In the genomic region with DNA sequence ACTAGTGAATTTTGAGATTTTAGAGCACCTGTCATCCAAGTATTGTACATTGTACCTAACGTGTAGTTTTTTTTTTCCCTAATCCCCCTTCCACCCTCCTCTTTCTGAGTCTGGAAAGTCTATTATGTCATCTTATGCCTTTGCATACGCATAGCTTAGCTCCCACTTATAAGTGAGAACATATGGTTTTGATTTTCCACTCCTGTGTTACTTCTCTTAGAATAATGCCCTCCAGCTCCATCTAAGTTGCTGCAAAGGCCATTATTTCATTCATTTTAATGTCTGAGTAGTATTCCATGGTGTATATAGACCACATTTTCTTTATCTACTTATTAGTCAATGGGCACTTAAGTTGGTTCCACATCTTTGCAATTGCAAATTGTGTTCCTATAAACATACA, we compare ENCODE assay signal across 34 cellular contexts.
"Had no signal": no experiment of that assay in that cellular context is flagged by ENCODE, and none has a peak within 500 bp of the region (broad histone marks: within the 10 kb centered on the region; RNA-seq: fewer than 3 reads in every experiment).

No MANE protein-coding gene starts in this region.

- H3K27ac Mint-ChIP-seq: activated CD4-positive, alpha-beta memory T cell treated with anti-CD3 and anti-CD28 coated beads for 36 hours; activated CD4-positive, alpha-beta T cell treated with anti-CD3 and anti-CD28 coated beads for 36 hours; activated CD4-positive, alpha-beta T cell treated with anti-CD3 and anti-CD28 coated beads, Interleukin-2, amount 10 ng/mL, durations not matched to agents 24 days and 14 days; activated CD8-positive, alpha-beta memory T cell treated with anti-CD3 and anti-CD28 coated beads, Interleukin-2, amount 10 ng/mL, durations not matched to agents 7 days and 5 days; activated CD8-positive, alpha-beta T cell treated with anti-CD3 and anti-CD28 coated beads, Interleukin-2, amount 10 ng/mL, durations not matched to agents 7 days and 5 days; activated naive CD4-positive, alpha-beta T cell treated with anti-CD3 and anti-CD28 coated beads for 36 hours; activated naive CD4-positive, alpha-beta T cell treated with anti-CD3 and anti-CD28 coated beads, Interleukin-2, amount 50 U/mL, for 24 hours; activated naive CD8-positive, alpha-beta T cell treated with anti-CD3 and anti-CD28 coated beads for 36 hours; activated naive CD8-positive, alpha-beta T cell treated with anti-CD3 and anti-CD28 coated beads, Interleukin-2, amount 50 U/mL, for 24 hours; activated T-helper 1 cell treated with anti-CD3 and anti-CD28 coated beads, Interleukin-12 subunit alpha, Interleukin-12 subunit beta, Interleukin-2, Interleukin-4 antibody, amounts not matched to agents 30 ng/mL and 10 ng/mL and 1 ng/mL, durations not matched to agents 14 hours and 24 hours and 36 hours; activated T-helper 2 cell treated with anti-CD3 and anti-CD28 coated beads, Interferon-gamma antibody, Interleukin-2, Interleukin-4, amounts not matched to agents 10 μg/mL and 5 μg/mL and 100 μg/mL, durations not matched to agents 14 hours and 24 hours and 36 hours; dendritic cell treated with granulocyte-macrophage colony-stimulating factor and Interleukin-4, amounts not matched to agents 40 ng/mL and 50 ng/mL, for 4 days; endodermal cell had no signal

- H3K36me3 Mint-ChIP-seq: activated CD4-positive, alpha-beta memory T cell treated with anti-CD3 and anti-CD28 coated beads for 36 hours; activated CD8-positive, alpha-beta memory T cell treated with anti-CD3 and anti-CD28 coated beads, Interleukin-2, amount 10 ng/mL, durations not matched to agents 7 days and 5 days; activated naive CD4-positive, alpha-beta T cell treated with anti-CD3 and anti-CD28 coated beads, Interleukin-2, amount 50 U/mL, for 24 hours had no signal

- ATAC-seq: activated CD4-positive, alpha-beta T cell treated with anti-CD3 and anti-CD28 coated beads for 36 hours; activated CD8-positive, alpha-beta memory T cell treated with anti-CD3 and anti-CD28 coated beads, Interleukin-2, amount 10 ng/mL, durations not matched to agents 7 days and 5 days; activated CD8-positive, alpha-beta T cell treated with anti-CD3 and anti-CD28 coated beads, Interleukin-2, amount 10 ng/mL, durations not matched to agents 7 days and 5 days; activated naive CD8-positive, alpha-beta T cell treated with anti-CD3 and anti-CD28 coated beads, Interleukin-2, amount 50 U/mL, for 24 hours; body of pancreas; esophagus mucosa; gastroesophageal sphincter; heart right ventricle had no signal

- H3K4me3 ChIP-seq: adrenal gland, body of pancreas, coronary artery, dorsolateral prefrontal cortex, gastroesophageal sphincter, heart right ventricle, hepatocyte had no signal

- H3K4me3 Mint-ChIP-seq: activated CD4-positive, alpha-beta memory T cell treated with anti-CD3 and anti-CD28 coated beads for 36 hours; activated CD4-positive, alpha-beta T cell treated with anti-CD3 and anti-CD28 coated beads for 36 hours; activated CD4-positive, alpha-beta T cell treated with anti-CD3 and anti-CD28 coated beads, Interleukin-2, amount 10 ng/mL, durations not matched to agents 24 days and 14 days; activated CD8-positive, alpha-beta memory T cell treated with anti-CD3 and anti-CD28 coated beads, Interleukin-2, amount 10 ng/mL, durations not matched to agents 7 days and 5 days; activated CD8-positive, alpha-beta T cell treated with anti-CD3 and anti-CD28 coated beads, Interleukin-2, amount 10 ng/mL, durations not matched to agents 7 days and 5 days; activated naive CD4-positive, alpha-beta T cell treated with anti-CD3 and anti-CD28 coated beads for 36 hours; activated naive CD4-positive, alpha-beta T cell treated with anti-CD3 and anti-CD28 coated beads, Interleukin-2, amount 50 U/mL, for 24 hours; activated naive CD8-positive, alpha-beta T cell treated with anti-CD3 and anti-CD28 coated beads for 36 hours; activated naive CD8-positive, alpha-beta T cell treated with anti-CD3 and anti-CD28 coated beads, Interleukin-2, amount 50 U/mL, for 24 hours; activated T-helper 1 cell treated with anti-CD3 and anti-CD28 coated beads, Interleukin-12 subunit alpha, Interleukin-12 subunit beta, Interleukin-2, Interleukin-4 antibody, amounts not matched to agents 30 ng/mL and 10 ng/mL and 1 ng/mL, durations not matched to agents 14 hours and 24 hours and 36 hours; dendritic cell treated with granulocyte-macrophage colony-stimulating factor and Interleukin-4, amounts not matched to agents 40 ng/mL and 50 ng/mL, for 4 days; endodermal cell had no signal

- H3K27me3 Mint-ChIP-seq: activated CD8-positive, alpha-beta memory T cell treated with anti-CD3 and anti-CD28 coated beads, Interleukin-2, amount 10 ng/mL, durations not matched to agents 7 days and 5 days; dendritic cell treated with granulocyte-macrophage colony-stimulating factor and Interleukin-4, amounts not matched to agents 40 ng/mL and 50 ng/mL, for 4 days had no signal

- H3K9me3 ChIP-seq: adrenal gland, body of pancreas, gastroesophageal sphincter had no signal

- H3K27ac ChIP-seq: adrenal gland, body of pancreas, coronary artery, dorsolateral prefrontal cortex, gastroesophageal sphincter, heart right ventricle, hepatocyte had no signal

- H3K9me3 Mint-ChIP-seq: activated CD4-positive, alpha-beta T cell treated with anti-CD3 and anti-CD28 coated beads, Interleukin-2, amount 10 ng/mL, durations not matched to agents 24 days and 14 days; activated T-helper 1 cell treated with anti-CD3 and anti-CD28 coated beads, Interleukin-12 subunit alpha, Interleukin-12 subunit beta, Interleukin-2, Interleukin-4 antibody, amounts not matched to agents 30 ng/mL and 10 ng/mL and 1 ng/mL, durations not matched to agents 14 hours and 24 hours and 36 hours; activated T-helper 2 cell treated with anti-CD3 and anti-CD28 coated beads, Interferon-gamma antibody, Interleukin-2, Interleukin-4, amounts not matched to agents 10 μg/mL and 5 μg/mL and 100 μg/mL, durations not matched to agents 14 hours and 24 hours and 36 hours; dendritic cell treated with granulocyte-macrophage colony-stimulating factor and Interleukin-4, amounts not matched to agents 40 ng/mL and 50 ng/mL, for 4 days had no signal

- H3K4me1 Mint-ChIP-seq: activated CD4-positive, alpha-beta T cell treated with anti-CD3 and anti-CD28 coated beads for 36 hours; activated CD4-positive, alpha-beta T cell treated with anti-CD3 and anti-CD28 coated beads, Interleukin-2, amount 10 ng/mL, durations not matched to agents 24 days and 14 days; activated CD8-positive, alpha-beta memory T cell treated with anti-CD3 and anti-CD28 coated beads, Interleukin-2, amount 10 ng/mL, durations not matched to agents 7 days and 5 days; activated naive CD4-positive, alpha-beta T cell treated with anti-CD3 and anti-CD28 coated beads, Interleukin-2, amount 50 U/mL, for 24 hours; activated naive CD8-positive, alpha-beta T cell treated with anti-CD3 and anti-CD28 coated beads for 36 hours; activated naive CD8-positive, alpha-beta T cell treated with anti-CD3 and anti-CD28 coated beads, Interleukin-2, amount 50 U/mL, for 24 hours; endodermal cell had no signal

- H3K36me3 ChIP-seq: adrenal gland, gastroesophageal sphincter, heart right ventricle had no signal

- DNase-seq: activated CD4-positive, alpha-beta memory T cell treated with anti-CD3 and anti-CD28 coated beads for 36 hours; activated CD4-positive, alpha-beta T cell treated with anti-CD3 and anti-CD28 coated beads for 36 hours; activated CD4-positive, alpha-beta T cell treated with anti-CD3 and anti-CD28 coated beads, Interleukin-2, amount 10 ng/mL, durations not matched to agents 24 days and 14 days; activated CD4-positive, CD25-positive, alpha-beta regulatory T cell; activated CD4-positive, CD25-positive, alpha-beta regulatory T cell treated with anti-CD3 and anti-CD28 coated beads, Interleukin-2, amount 50 U/mL, for 72 hours; activated CD8-positive, alpha-beta memory T cell treated with anti-CD3 and anti-CD28 coated beads, Interleukin-2, amount 10 ng/mL, durations not matched to agents 7 days and 5 days; activated CD8-positive, alpha-beta memory T cell treated with anti-CD3 and anti-CD28 coated beads, Interleukin-2, amount 50 U/mL, for 4 hours; activated CD8-positive, alpha-beta T cell treated with anti-CD3 and anti-CD28 coated beads, Interleukin-2, amount 10 ng/mL, durations not matched to agents 7 days and 5 days; activated effector memory CD4-positive, alpha-beta T cell treated with anti-CD3 and anti-CD28 coated beads, Interleukin-2, amount 50 U/mL, for 16 hours; activated naive CD4-positive, alpha-beta T cell treated with anti-CD3 and anti-CD28 coated beads for 36 hours; activated naive CD8-positive, alpha-beta T cell treated with anti-CD3 and anti-CD28 coated beads for 36 hours; activated naive CD8-positive, alpha-beta T cell treated with anti-CD3 and anti-CD28 coated beads, Interleukin-2, amount 50 U/mL, for 24 hours; activated T-cell treated with anti-CD3 and anti-CD28 coated beads, Interleukin-2, amount 50 U/mL, for 1 hour; activated T-cell treated with anti-CD3 and anti-CD28 coated beads, Interleukin-2, amount 50 U/mL, for 48 hours; adrenal gland; amygdala; aorta; body of pancreas; central memory CD4-positive, alpha-beta T cell; cerebellar nuclear complex; dorsolateral prefrontal cortex; effector memory CD4-positive, alpha-beta T cell; endodermal cell; foreskin melanocyte; heart right ventricle; T-helper 2 cell had no signal
